In genomic region chr2:118443596-118443995, GRCh38 we compare ENCODE assay signal across 13 cellular contexts.
DNase-seq lines count a peak whose midpoint lies in the region; ATAC-seq, FAIRE-seq and TF ChIP-seq lines count a peak whose summit lies in the region.
"Had no signal": no experiment of that assay in that cellular context is flagged by ENCODE, and none has a peak within 500 bp of the region (broad histone marks: within the 10 kb centered on the region; RNA-seq: fewer than 3 reads in every experiment).

No MANE protein-coding gene starts in this region.

- H3K79me2 ChIP-seq in mammary epithelial cell (ENCODE audit: insufficient read depth, low read length) (no peaks in the 10 kb centered on the region), HepG2 (ENCODE audit: insufficient read depth, low read length) (no peaks in the 10 kb centered on the region)

- H2AFZ ChIP-seq in mammary epithelial cell (ENCODE audit: low read depth, low read length) (no peak overlapping the region), HepG2 (ENCODE audit: low read length) (no peak overlapping the region)

- TF ChIP-seq POLR2A in HepG2 (IDR thresholded peaks at IDR 0.05; ENCODE audit: insufficient read depth in 1 of 2, low read depth in 2 of 2, low read length in 2 of 2), result no peak

- peaks cover 22% of the 10 kb centered on the region for H3K4me1 Mint-ChIP-seq in Calu3 (ENCODE audit: low read depth, unreplicated experiment)
- H3K4me1 Mint-ChIP-seq: CD8-positive, alpha-beta memory T cell had no signal

- dilution Hi-C loops in mammary epithelial cell (cut with HindIII; ENCODE audit: low sequenced_read_pairs), result no loop called here

- TF ChIP-seq CTCF in Calu3 (IDR thresholded peaks at IDR 0.05; ENCODE audit: unreplicated experiment), result no peak
- no peak for TF ChIP-seq CTCF in mammary epithelial cell (conservative IDR thresholded peaks at IDR 0.05 in 1 of 2, IDR thresholded peaks at IDR 0.05 in 1 of 2; ENCODE audit: extremely low read depth in 1 of 2, insufficient read depth in 1 of 2, low read depth in 1 of 2, low read length in 2 of 2)
- TF ChIP-seq CTCF in HepG2 (CRISPR knock-in tag; IDR thresholded peaks at IDR 0.05), result no peak

- POLR2A ChIA-PET in HepG2 (lab: Yijun Ruan, JAX), result no interaction called here

- peak overlapping the region; percentile 85 for H3K27ac Mint-ChIP-seq in Calu3 (ENCODE audit: unreplicated experiment)

- H3K9ac ChIP-seq in mammary epithelial cell (ENCODE audit: insufficient read depth, low read length) (no peak overlapping the region), HepG2 (ENCODE audit: insufficient read depth, low read depth, low read length) (no peak overlapping the region)

- BruUV-seq in Calu3 (replicated peaks; lab: Mats Ljungman, UMichigan) (no TSS peak), mammary epithelial cell (replicated peaks; lab: Mats Ljungman, UMichigan) (no TSS peak), HepG2 (replicated peaks; lab: Mats Ljungman, UMichigan) (no TSS peak)

- H4K20me1 ChIP-seq in mammary epithelial cell (ENCODE audit: insufficient read depth, low read length) (no peaks in the 10 kb centered on the region), HepG2 (ENCODE audit: insufficient read depth, low read length) (no peaks in the 10 kb centered on the region)

- intact Hi-C loops in Calu3 (cut with micrococcal nuclease; ENCODE audit: unreplicated experiment), result no loop called here
- intact Hi-C loops in mammary epithelial cell (cut with micrococcal nuclease), result no loop called here
- intact Hi-C loops in HepG2 (cut with micrococcal nuclease; ENCODE audit: unreplicated experiment), result no loop called here

- DNase-seq in Calu3 (no peak), LoVo (ENCODE audit: low spot score) (peak; percentile 6), mammary epithelial cell (peak; percentile 55), HepG2 (ENCODE audit: low spot score) (peak; percentile 50), NCI-H2171 treated with DMSO at 0.1 percent for 48 hours (lab: John Stamatoyannopoulos, UW) (no peak), NCI-H2029 (lab: John Stamatoyannopoulos, UW) (no peak), MG63 (no peak), substantia nigra (lab: John Stamatoyannopoulos, UW) (no peak)
- DNase-seq: activated CD4-positive, CD25-positive, alpha-beta regulatory T cell; body of pancreas; CD8-positive, alpha-beta memory T cell; NCI-H1092 treated with DMSO at 0.1 percent for 48 hours; SJCRH30 had no signal

- WGBS in mammary epithelial cell (ENCODE audit: low coverage, missing lambda C conversion rate), result 36% methylated on average over 2 of the region's 2 CpGs
- 6% methylated on average over 2 of the region's 2 CpGs for WGBS in HepG2 (ENCODE audit: low lambda C conversion rate)

- in situ Hi-C loops in mammary epithelial cell (cut with MboI; ENCODE audit: low sequenced_read_pairs in 2 of 2), result no loop called here
- in situ Hi-C loops in HepG2 (cut with HindIII; ENCODE audit: extremely low pct_ligation_motif_present, low pct_unique_long_range_greater_than_20kb), result no loop called here

- no peaks in the 10 kb centered on the region for H3K36me3 Mint-ChIP-seq in Calu3 (ENCODE audit: insufficient read depth, unreplicated experiment)
- H3K36me3 Mint-ChIP-seq: CD8-positive, alpha-beta memory T cell had no signal

- H3K27me3 ChIP-seq in mammary epithelial cell (ENCODE audit: insufficient read depth, low read length) (no peaks in the 10 kb centered on the region), HepG2 (ENCODE audit: control insufficient read depth in 1 of 2, insufficient read depth in 2 of 2, low read length in 2 of 2) (no peaks in the 10 kb centered on the region), MG63 (no peaks in the 10 kb centered on the region)
- H3K27me3 ChIP-seq: body of pancreas, SJCRH30 had no signal

- H3K36me3 ChIP-seq in mammary epithelial cell (ENCODE audit: insufficient read depth, low read length) (no peaks in the 10 kb centered on the region), HepG2 (replicated peaks in 1 of 2; ENCODE audit: control insufficient read depth in 1 of 2, insufficient read depth in 2 of 2, low read length in 2 of 2) (no peaks in the 10 kb centered on the region), MG63 (no peaks in the 10 kb centered on the region)
- H3K36me3 ChIP-seq: SJCRH30 had no signal

- CTCF ChIA-PET in Calu3 (lab: Charles Lee), result interaction anchor here (1.0 kb wide), 1 partner anchor 412 kb away, joined by 3 read pairs; no protein-coding TSS in a partner anchor
- CTCF ChIA-PET in mammary epithelial cell (lab: Charles Lee; ENCODE audit: low non-redundant PET), result interaction anchor here (0.6 kb wide), 1 partner anchor 691 kb away, joined by 10 read pairs; no protein-coding TSS in a partner anchor
- CTCF ChIA-PET in HepG2 (lab: Yijun Ruan, JAX; ENCODE audit: low intra/inter-chr PET ratio, low total read pairs), result no interaction called here

- H3K9me3 Mint-ChIP-seq in Calu3 (ENCODE audit: low read depth, unreplicated experiment), result peaks cover 5% of the 10 kb centered on the region

- no peak overlapping the region for H3K4me2 ChIP-seq in mammary epithelial cell (ENCODE audit: insufficient read depth, low read depth, low read length)
- no peak overlapping the region for H3K4me2 ChIP-seq in HepG2 (ENCODE audit: low read depth, low read length)

- H3K27ac ChIP-seq in mammary epithelial cell (ENCODE audit: insufficient read depth, low read depth, low read length), result no peak overlapping the region
- no peak overlapping the region for H3K27ac ChIP-seq in HepG2 (ENCODE audit: extremely low read length, insufficient read depth, low read length)
- no peak overlapping the region for H3K27ac ChIP-seq in substantia nigra (ENCODE audit: low read depth, low read length, poor library complexity, severe bottlenecking)
- H3K27ac ChIP-seq: body of pancreas, SJCRH30 had no signal

- no peak overlapping the region for H3K4me3 Mint-ChIP-seq in Calu3 (ENCODE audit: low read depth, unreplicated experiment)
- H3K4me3 Mint-ChIP-seq: CD8-positive, alpha-beta memory T cell had no signal

- no peaks in the 10 kb centered on the region for H3K27me3 Mint-ChIP-seq in Calu3 (ENCODE audit: unreplicated experiment)

- TF ChIP-seq EP300 in HepG2 (IDR thresholded peaks at IDR 0.05; ENCODE audit: low read depth in 2 of 2, low read length in 2 of 2) (no peak), HepG2 (CRISPR knock-in tag; IDR thresholded peaks at IDR 0.05; ENCODE audit: borderline replicate concordance) (no peak)

- no peak for FAIRE-seq in HepG2 (lab: Jason Lieb, UNC)

- H3K4me1 ChIP-seq in mammary epithelial cell (ENCODE audit: insufficient read depth, low read length) (no peaks in the 10 kb centered on the region), HepG2 (ENCODE audit: insufficient read depth, low read length) (peaks cover 10% of the 10 kb centered on the region; the same call in 1 of the 2 replicates)
- H3K4me1 ChIP-seq: body of pancreas, SJCRH30 had no signal

- ATAC-seq in HepG2, result no peak
- ATAC-seq: body of pancreas had no signal

- H3K4me3 ChIP-seq in mammary epithelial cell (replicated peaks in 1 of 3; ENCODE audit: insufficient read depth in 1 of 3, low read depth in 2 of 3, low read length in 3 of 3) (no peak overlapping the region), HepG2 (replicated peaks in 1 of 3; ENCODE audit: insufficient read depth in 1 of 3, low read depth in 2 of 3, low read length in 3 of 3) (no peak overlapping the region), MG63 (no peak overlapping the region)
- H3K4me3 ChIP-seq: body of pancreas, SJCRH30 had no signal

- H3K9me3 ChIP-seq in mammary epithelial cell (replicated peaks; ENCODE audit: insufficient read depth, low read length) (no peaks in the 10 kb centered on the region), HepG2 (ENCODE audit: low read length) (no peaks in the 10 kb centered on the region), MG63 (peaks cover 2% of the 10 kb centered on the region; the same call in 1 of the 2 replicates)
- H3K9me3 ChIP-seq: body of pancreas, SJCRH30 had no signal

- TF ChIP-seq RAD21 in HepG2 (CRISPR knock-in tag; IDR thresholded peaks at IDR 0.05), result no peak

TF ChIP-seq in HepG2, 621 proteins besides CTCF, POLR2A, EP300 and RAD21 (continues in another document):
- TF ChIP-seq GABPB1 (CRISPR knock-in tag; IDR thresholded peaks at IDR 0.05) (no peak), CREB1 (IDR thresholded peaks at IDR 0.05) (0 out of 2 replicates have a peak, but pooled peaks have one; percentile 40), CREB1 (CRISPR knock-in tag; IDR thresholded peaks at IDR 0.05) (0 out of 2 replicates have a peak, but pooled peaks have one; percentile 20), KLF11 (CRISPR knock-in tag; IDR thresholded peaks at IDR 0.05) (no peak), SRF (IDR thresholded peaks at IDR 0.05; ENCODE audit: low read depth, low read length) (peak; percentile 71), RBM22 (optimal IDR thresholded peaks at IDR 0.05; ENCODE audit: low read length) (no peak), ZNF704 (CRISPR knock-in tag; IDR thresholded peaks at IDR 0.05; ENCODE audit: borderline replicate concordance) (no peak), USF2 (IDR thresholded peaks at IDR 0.05; ENCODE audit: low read depth, low read length) (no peak), USF2 (CRISPR knock-in tag; IDR thresholded peaks at IDR 0.05; ENCODE audit: borderline replicate concordance) (no peak), ZBTB21 (CRISPR knock-in tag; IDR thresholded peaks at IDR 0.05) (peak; percentile 90), ZNF577 (CRISPR knock-in tag; IDR thresholded peaks at IDR 0.05; ENCODE audit: borderline replicate concordance, low read depth) (no peak)

Comparison
In these comparisons a context has a peak if more than half of its experiments do, and no peak if none do; other contexts are left out.
1. DNase-seq: peak in LoVo (single experiment), mammary epithelial cell (single experiment) and HepG2 (single experiment); none in Calu3 (single experiment), NCI-H2171 treated with DMSO at 0.1 percent for 48 hours (single experiment), NCI-H2029 (single experiment), MG63 (single experiment) and substantia nigra (0 of 49).